In the genomic region with DNA sequence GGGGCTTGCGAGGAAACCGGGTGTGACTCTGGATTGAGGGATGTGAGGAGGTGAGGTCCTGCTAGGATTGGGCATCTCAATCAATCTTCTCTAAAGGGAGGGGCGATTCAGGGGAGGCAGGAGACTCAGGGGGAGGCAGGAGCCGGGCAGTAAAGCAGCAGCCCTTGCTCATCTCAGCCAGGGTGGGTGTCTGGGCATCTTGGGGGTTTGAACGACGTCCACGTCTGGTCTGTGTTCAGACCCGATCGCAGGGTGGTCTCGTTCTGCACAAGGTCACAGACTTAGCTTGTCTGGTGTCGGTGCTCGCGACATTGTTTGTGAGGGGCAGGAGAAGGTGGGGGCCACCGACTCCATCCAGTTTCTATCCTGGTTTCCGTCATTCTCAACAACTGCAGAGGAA, we compare ENCODE assay signal across 36 cellular contexts.
"Had no signal": no experiment of that assay in that cellular context is flagged by ENCODE, and none has a peak within 500 bp of the region (broad histone marks: within the 10 kb centered on the region; RNA-seq: fewer than 3 reads in every experiment).

No MANE protein-coding gene starts in this region.

- H3K9me3 ChIP-seq: MG63 had no signal

- H3K4me2 ChIP-seq: KMS-11 had no signal

- H3K36me3 ChIP-seq: MG63 had no signal

- H3K4me3 ChIP-seq: MG63 had no signal

- DNase-seq: Karpas-422, Kasumi-1, KBM-7, KG1, MG63, MM.1S, MV-4-11, NCI-H1048, NCI-H1092, NCI-H1092 treated with DMSO at 0.1 percent for 48 hours, NCI-H1105, NCI-H1105 treated with DMSO at 0.1 percent for 48 hours, NCI-H1417, NCI-H1417 treated with DMSO at 0.1 percent for 48 hours, NCI-H1436, NCI-H1436 treated with DMSO at 0.1 percent for 48 hours, NCI-H146, NCI-H1694, NCI-H1694 treated with DMSO at 0.1 percent for 48 hours, NCI-H187, NCI-H187 treated with DMSO at 0.1 percent for 48 hours, NCI-H1930, NCI-H2029, NCI-H2029 treated with DMSO at 0.1 percent for 48 hours, NCI-H2081, NCI-H2081 treated with DMSO at 0.1 percent for 48 hours, NCI-H2107, NCI-H2171, NCI-H2171 treated with DMSO at 0.1 percent for 48 hours, NCI-H2227 treated with DMSO at 0.1 percent for 48 hours, NCI-H226, NCI-H345, NCI-H446, NCI-H446 treated with DMSO at 0.1 percent for 48 hours, NCI-H510A had no signal

- H3K27ac ChIP-seq: KMS-11 had no signal

- H3K27me3 ChIP-seq: MG63 had no signal

- H3K9ac ChIP-seq: KMS-11 had no signal
